ENCODE assay signal across 23 cellular contexts in the genomic region with DNA sequence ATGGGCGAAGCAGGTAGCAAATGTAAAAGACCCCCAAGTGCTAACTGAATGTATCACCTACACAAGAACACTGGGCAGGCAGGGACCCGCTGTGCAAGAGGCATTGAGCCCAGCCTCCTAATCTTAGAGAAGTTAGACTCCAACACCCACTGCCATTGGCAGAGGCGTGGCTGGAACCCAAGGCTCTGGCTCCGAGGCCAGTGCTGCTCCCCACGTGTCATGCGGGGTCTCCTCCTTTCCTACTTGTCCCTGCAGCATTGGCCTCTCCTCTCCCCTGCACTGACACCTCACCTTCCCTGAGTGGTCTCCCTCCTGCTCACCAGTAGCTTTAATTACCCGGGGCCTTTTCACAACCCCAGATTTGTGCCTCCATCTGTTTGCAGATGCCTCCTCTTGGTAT.
"Had no signal": no experiment of that assay in that cellular context is flagged by ENCODE, and none has a peak within 500 bp of the region (broad histone marks: within the 10 kb centered on the region; RNA-seq: fewer than 3 reads in every experiment).

No MANE protein-coding gene starts in this region.

- ATAC-seq: activated CD8-positive, alpha-beta T cell treated with anti-CD3 and anti-CD28 coated beads for 36 hours; body of pancreas; natural killer cell; T-helper 17 cell had no signal

- H3K27ac Mint-ChIP-seq: activated CD8-positive, alpha-beta T cell treated with anti-CD3 and anti-CD28 coated beads for 36 hours; activated naive CD4-positive, alpha-beta T cell treated with anti-CD3 and anti-CD28 coated beads for 36 hours; activated T-helper 2 cell treated with anti-CD3 and anti-CD28 coated beads, Interferon-gamma antibody, Interleukin-2, Interleukin-4, amounts not matched to agents 10 μg/mL and 5 μg/mL and 100 μg/mL, durations not matched to agents 14 hours and 24 hours and 36 hours; stimulated activated naive CD8-positive, alpha-beta T cell treated with anti-CD3 and anti-CD28 coated beads, Interleukin-15, Interleukin-2, amounts not matched to agents 100 ng/mL and 50 ng/mL, for 24 hours; T-helper 17 cell; type B pancreatic cell had no signal

- H3K27ac ChIP-seq: body of pancreas, left ventricle myocardium inferior, skin epidermis, suprapubic skin, WERI-Rb-1 had no signal

- H3K9me3 ChIP-seq: body of pancreas, left ventricle myocardium inferior, suprapubic skin had no signal

- H3K36me3 ChIP-seq: left ventricle myocardium inferior had no signal

- H3K9me3 Mint-ChIP-seq: activated CD8-positive, alpha-beta T cell treated with anti-CD3 and anti-CD28 coated beads for 36 hours; activated naive CD4-positive, alpha-beta T cell treated with anti-CD3 and anti-CD28 coated beads for 36 hours; activated T-helper 2 cell treated with anti-CD3 and anti-CD28 coated beads, Interferon-gamma antibody, Interleukin-2, Interleukin-4, amounts not matched to agents 10 μg/mL and 5 μg/mL and 100 μg/mL, durations not matched to agents 14 hours and 24 hours and 36 hours; natural killer cell; stimulated activated naive CD8-positive, alpha-beta T cell treated with anti-CD3 and anti-CD28 coated beads, Interleukin-15, Interleukin-2, amounts not matched to agents 100 ng/mL and 50 ng/mL, for 24 hours; type B pancreatic cell had no signal

- DNase-seq: activated CD4-positive, alpha-beta T cell treated with anti-CD3 and anti-CD28 coated beads for 4 hours; activated CD8-positive, alpha-beta memory T cell treated with anti-CD3 and anti-CD28 coated beads, Interleukin-2, amount 50 U/mL, for 48 hours; activated CD8-positive, alpha-beta T cell treated with anti-CD3 and anti-CD28 coated beads for 36 hours; activated naive CD4-positive, alpha-beta T cell treated with anti-CD3 and anti-CD28 coated beads for 36 hours; body of pancreas; central memory CD4-positive, alpha-beta T cell; cortex of kidney; effector CD8-positive, alpha-beta T cell; foreskin fibroblast; hippocampal formation; kidney; left ventricle myocardium inferior; natural killer cell; nucleus accumbens; stimulated activated CD4-positive, alpha-beta T cell treated with anti-CD3 and anti-CD28 coated beads, Interleukin-15, amount 100 ng/mL, for 24 hours; stimulated activated CD4-positive, alpha-beta T cell treated with anti-CD3 and anti-CD28 coated beads, Interleukin-4, amount 100 ng/mL, for 1 hour; T-helper 17 cell; WERI-Rb-1 had no signal

- H3K27me3 ChIP-seq: body of pancreas, suprapubic skin had no signal

- H3K4me3 ChIP-seq: body of pancreas, left ventricle myocardium inferior, skin epidermis, suprapubic skin had no signal

- H3K27me3 Mint-ChIP-seq: activated CD8-positive, alpha-beta T cell treated with anti-CD3 and anti-CD28 coated beads for 36 hours; stimulated activated naive CD8-positive, alpha-beta T cell treated with anti-CD3 and anti-CD28 coated beads, Interleukin-15, Interleukin-2, amounts not matched to agents 100 ng/mL and 50 ng/mL, for 24 hours; T-helper 17 cell; type B pancreatic cell had no signal

- H3K4me3 Mint-ChIP-seq: activated CD8-positive, alpha-beta T cell treated with anti-CD3 and anti-CD28 coated beads for 36 hours; activated naive CD4-positive, alpha-beta T cell treated with anti-CD3 and anti-CD28 coated beads for 36 hours; natural killer cell; stimulated activated naive CD8-positive, alpha-beta T cell treated with anti-CD3 and anti-CD28 coated beads, Interleukin-15, Interleukin-2, amounts not matched to agents 100 ng/mL and 50 ng/mL, for 24 hours; T-helper 17 cell; type B pancreatic cell had no signal

- H3K36me3 Mint-ChIP-seq: natural killer cell had no signal
